In the genomic region with DNA sequence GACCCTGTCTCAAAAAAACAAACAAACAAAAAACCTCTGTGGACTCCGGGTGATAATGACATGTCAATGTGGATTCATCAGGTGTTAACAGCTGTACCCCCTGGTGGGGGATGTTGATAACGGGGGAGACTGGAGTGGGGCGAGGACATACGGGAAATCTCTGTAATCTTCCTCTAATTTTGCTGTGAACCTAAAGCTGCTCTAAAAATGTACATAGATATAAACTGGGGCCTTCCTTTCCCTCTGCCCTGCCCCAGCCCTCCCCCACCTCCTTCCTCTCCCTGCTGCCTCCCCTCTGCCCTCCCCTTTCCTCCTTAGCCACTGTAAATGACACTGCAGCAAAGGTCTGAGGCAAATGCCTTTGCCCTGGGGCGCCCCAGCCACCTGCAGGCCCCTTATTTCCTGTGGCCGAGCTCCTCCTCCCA, we compare ENCODE assay signal across 10 cellular contexts. TPM values are rescaled to one million over a fixed set of nuclear protein-coding genes. Genes with fewer than 3 reads are reported as not detected.
DNase-seq lines count a peak whose midpoint lies in the region; FAIRE-seq and TF ChIP-seq lines count a peak whose summit lies in the region.
"Had no signal": no experiment of that assay in that cellular context is flagged by ENCODE, and none has a peak within 500 bp of the region (broad histone marks: within the 10 kb centered on the region; RNA-seq: fewer than 3 reads in every experiment).

No MANE protein-coding gene starts in this region.

- no peak for TF ChIP-seq RAD21 in H1 (IDR thresholded peaks at IDR 0.05 in 1 of 2, conservative IDR thresholded peaks at IDR 0.05 in 1 of 2; ENCODE audit: low read depth in 2 of 2, low read length in 2 of 2)

- no peak overlapping the region for H3K23ac ChIP-seq in H1 (ENCODE audit: insufficient read length)
- H3K23ac ChIP-seq in mesenchymal stem cell (ENCODE audit: low read length in 2 of 2), result no peak overlapping the region

- H3K4me1 Mint-ChIP-seq in activated CD4-positive, alpha-beta memory T cell treated with anti-CD3 and anti-CD28 coated beads, Interleukin-2, amount 10 ng/mL, durations not matched to agents 7 days and 5 days, result peaks cover 50% of the 10 kb centered on the region
- H3K4me1 Mint-ChIP-seq in activated CD4-positive, alpha-beta memory T cell treated with anti-CD3 and anti-CD28 coated beads for 36 hours (ENCODE audit: low read depth), result peaks cover 30% of the 10 kb centered on the region

- peaks cover 26% of the 10 kb centered on the region for H3K36me3 Mint-ChIP-seq in activated CD4-positive, alpha-beta memory T cell treated with anti-CD3 and anti-CD28 coated beads, Interleukin-2, amount 10 ng/mL, durations not matched to agents 7 days and 5 days (ENCODE audit: low read depth)
- peaks cover 17% of the 10 kb centered on the region for H3K36me3 Mint-ChIP-seq in activated CD4-positive, alpha-beta memory T cell treated with anti-CD3 and anti-CD28 coated beads for 36 hours

- FAIRE-seq in H1 (lab: Jason Lieb, UNC) (no peak), small intestine (lab: Jason Lieb, UNC) (no peak)

- H3K4me3 ChIP-seq in NB4 (ENCODE audit: low read depth, low read length) (no peak overlapping the region), H1 (ENCODE audit: extremely low read depth in 1 of 4, insufficient read depth in 2 of 4, low read depth in 3 of 4, low read length in 4 of 4) (no peak overlapping the region), small intestine (ENCODE audit: low read depth in 1 of 2, low read length in 2 of 2) (no peak overlapping the region), mesenchymal stem cell (ENCODE audit: insufficient read depth in 1 of 2, low read depth in 1 of 2, low read length in 2 of 2) (no peak overlapping the region)
- H3K4me3 ChIP-seq: gastroesophageal sphincter had no signal

- CTCF ChIA-PET in activated CD4-positive, alpha-beta memory T cell treated with anti-CD3 and anti-CD28 coated beads, Interleukin-2, amount 10 ng/mL, durations not matched to agents 7 days and 5 days (lab: Charles Lee), result interaction anchor here (0.9 to 2.6 kb wide), 4 partner anchors 12 to 73 kb away, joined by 3 to 12 read pairs (median 4); no protein-coding TSS in a partner anchor
- CTCF ChIA-PET in activated CD4-positive, alpha-beta memory T cell treated with anti-CD3 and anti-CD28 coated beads for 36 hours (lab: Charles Lee), result interaction anchor here (1.0 to 1.3 kb wide), 2 partner anchors 20 to 84 kb away, joined by 3 to 4 read pairs; no protein-coding TSS in a partner anchor
- CTCF ChIA-PET in H1 (lab: Charles Lee; ENCODE audit: partially characterized antibody), result interaction anchor here (0.7 to 1.5 kb wide), 7 partner anchors 19 to 87 kb away, joined by 3 to 10 read pairs (median 4); no protein-coding TSS in a partner anchor

- H3K4me1 ChIP-seq in H1 (replicated peaks in 1 of 4; ENCODE audit: control insufficient read depth in 3 of 4, insufficient read depth in 4 of 4, low read length in 3 of 4) (peaks cover 6 to 23% (median 13%) of the 10 kb centered on the region in 4 experiments), small intestine (ENCODE audit: control insufficient read depth in 2 of 2, insufficient read depth in 1 of 2, low read depth in 1 of 2, low read length in 1 of 2) (peaks cover 2% of the 10 kb centered on the region in 2 donors), mesenchymal stem cell (ENCODE audit: control insufficient read depth, insufficient read depth, low read depth, low read length) (peaks cover 27% of the 10 kb centered on the region)
- H3K4me1 ChIP-seq: gastroesophageal sphincter had no signal

- TF ChIP-seq POLR2A in NB4 (IDR thresholded peaks at IDR 0.05; ENCODE audit: extremely low read depth, insufficient read length) (no peak), H1 (IDR thresholded peaks at IDR 0.05; ENCODE audit: control extremely low read depth in 1 of 2, low read depth in 2 of 2, low read length in 2 of 2) (no peak)

- H4K8ac ChIP-seq in H1 (ENCODE audit: extremely low read depth, insufficient read depth, low read length), result no peak overlapping the region
- H4K8ac ChIP-seq in mesenchymal stem cell (ENCODE audit: low read length), result no peak overlapping the region

- H4K5ac ChIP-seq in H1 (ENCODE audit: insufficient read length, low read depth, low read length), result no peak overlapping the region

- peak overlapping the region; percentile 40 for H4K91ac ChIP-seq in H1 (replicated peaks; ENCODE audit: insufficient read length, low read length)
- H4K91ac ChIP-seq in mesenchymal stem cell (ENCODE audit: low read length), result no peak overlapping the region

- H3K27ac Mint-ChIP-seq in activated CD4-positive, alpha-beta memory T cell treated with anti-CD3 and anti-CD28 coated beads, Interleukin-2, amount 10 ng/mL, durations not matched to agents 7 days and 5 days, result peak overlapping the region; percentile 81
- H3K27ac Mint-ChIP-seq in activated CD4-positive, alpha-beta memory T cell treated with anti-CD3 and anti-CD28 coated beads for 36 hours, result no peak overlapping the region

- H3K4me2 ChIP-seq in H1 (ENCODE audit: insufficient read depth in 1 of 2, low read depth in 2 of 2, low read length in 2 of 2) (0 out of 4 replicates have a peak overlapping the region, but pooled peaks have one; percentile 6 to 21), mesenchymal stem cell (ENCODE audit: low read length, poor library complexity, severe bottlenecking) (no peak overlapping the region)

- no peaks in the 10 kb centered on the region for H3K27me3 Mint-ChIP-seq in activated CD4-positive, alpha-beta memory T cell treated with anti-CD3 and anti-CD28 coated beads, Interleukin-2, amount 10 ng/mL, durations not matched to agents 7 days and 5 days
- no peaks in the 10 kb centered on the region for H3K27me3 Mint-ChIP-seq in activated CD4-positive, alpha-beta memory T cell treated with anti-CD3 and anti-CD28 coated beads for 36 hours

- H2AFZ ChIP-seq in H1 (ENCODE audit: low read length) (no peak overlapping the region), mesenchymal stem cell (ENCODE audit: low read depth, low read length) (no peak overlapping the region)

- intact Hi-C loops in activated CD4-positive, alpha-beta memory T cell treated with anti-CD3 and anti-CD28 coated beads for 36 hours (cut with micrococcal nuclease), result no loop called here

- H3K79me1 ChIP-seq in H1 (ENCODE audit: low read depth, low read length) (0 out of 2 replicates have a peak, but pooled peaks cover 2% of the 10 kb centered on the region), mesenchymal stem cell (replicated peaks; ENCODE audit: low read length, poor library complexity, severe bottlenecking) (no peaks in the 10 kb centered on the region)

- no peaks in the 10 kb centered on the region for H3K23me2 ChIP-seq in H1 (ENCODE audit: low read depth, low read length)

- H3K4ac ChIP-seq in H1 (replicated peaks; ENCODE audit: insufficient read length, low read depth, low read length) (no peak overlapping the region), mesenchymal stem cell (ENCODE audit: low read depth in 1 of 2, low read length in 2 of 2) (no peak overlapping the region)

- H3K36me3 ChIP-seq in H1 (ENCODE audit: control insufficient read depth in 2 of 4, insufficient read depth in 4 of 4, low read length in 3 of 4), result peaks cover 2 to 22% (median 8%) of the 10 kb centered on the region in 4 experiments; a peak in 5 of 8 replicates
- H3K36me3 ChIP-seq in small intestine (ENCODE audit: control insufficient read depth in 2 of 2, insufficient read depth in 2 of 2, low read length in 2 of 2), result peaks cover 0 to 2% of the 10 kb centered on the region in 2 donors
- H3K36me3 ChIP-seq in mesenchymal stem cell (ENCODE audit: control insufficient read depth in 1 of 2, insufficient read depth in 2 of 2, low read depth in 1 of 2, low read length in 2 of 2), result peaks cover 32 to 49% of the 10 kb centered on the region in 2 experiments

- H2AK5ac ChIP-seq in H1 (ENCODE audit: low read depth, low read length) (no peak overlapping the region), mesenchymal stem cell (ENCODE audit: low read length, severe bottlenecking) (no peak overlapping the region)

- no peak overlapping the region for H2BK20ac ChIP-seq in H1 (ENCODE audit: low read length)

- H3K9me3 ChIP-seq in H1 (ENCODE audit: insufficient read depth in 2 of 2, low read depth in 1 of 2, low read length in 1 of 2) (no peaks in the 10 kb centered on the region), small intestine (ENCODE audit: control insufficient read depth, low read depth) (no peaks in the 10 kb centered on the region), mesenchymal stem cell (ENCODE audit: control insufficient read depth, low read length) (no peaks in the 10 kb centered on the region)
- H3K9me3 ChIP-seq: gastroesophageal sphincter had no signal

- H3K14ac ChIP-seq in H1 (ENCODE audit: insufficient read length), result no peak overlapping the region
- no peak overlapping the region for H3K14ac ChIP-seq in mesenchymal stem cell (ENCODE audit: low read length in 2 of 2)

- no peak overlapping the region for H3K27ac ChIP-seq in H1 (ENCODE audit: low read depth, low read length)
- no peak overlapping the region for H3K27ac ChIP-seq in small intestine (ENCODE audit: low read depth in 1 of 2, low read length in 1 of 2)
- H3K27ac ChIP-seq in mesenchymal stem cell (ENCODE audit: low read length, poor library complexity, severe bottlenecking), result no peak overlapping the region
- H3K27ac ChIP-seq: gastroesophageal sphincter had no signal

- no peak overlapping the region for H2BK12ac ChIP-seq in H1 (ENCODE audit: low read depth, low read length)
- no peak overlapping the region for H2BK12ac ChIP-seq in mesenchymal stem cell (ENCODE audit: low read length in 2 of 2)

- H2BK120ac ChIP-seq in H1 (replicated peaks; ENCODE audit: low read depth, low read length) (no peak overlapping the region), mesenchymal stem cell (ENCODE audit: low read depth, low read length) (no peak overlapping the region)

- H2BK15ac ChIP-seq in H1 (ENCODE audit: low read length) (no peak overlapping the region), mesenchymal stem cell (ENCODE audit: low read depth, poor library complexity, severe bottlenecking) (no peak overlapping the region)

- H3K9ac ChIP-seq in H1 (replicated peaks in 1 of 4; ENCODE audit: extremely low read depth in 1 of 4, low read depth in 3 of 4, low read length in 3 of 4) (no peak overlapping the region), mesenchymal stem cell (ENCODE audit: low read length) (no peak overlapping the region)

- POLR2A ChIA-PET in activated CD4-positive, alpha-beta memory T cell treated with anti-CD3 and anti-CD28 coated beads, Interleukin-2, amount 10 ng/mL, durations not matched to agents 7 days and 5 days (lab: Charles Lee), result interaction anchor here (0.9 to 1.8 kb wide), 4 partner anchors 24 to 55 kb away, joined by 3 to 9 read pairs (median 4); partner anchors contain the start of gene GTF3C5
- POLR2A ChIA-PET in activated CD4-positive, alpha-beta memory T cell treated with anti-CD3 and anti-CD28 coated beads for 36 hours (lab: Charles Lee), result no interaction called here
- POLR2A ChIA-PET in H1 (lab: Charles Lee; ENCODE audit: partially characterized antibody), result interaction anchor here (1.9 kb wide), 3 partner anchors 11 to 30 kb away, joined by 4 to 7 read pairs (median 4); no protein-coding TSS in a partner anchor

- no peak overlapping the region for H3K4me3 Mint-ChIP-seq in activated CD4-positive, alpha-beta memory T cell treated with anti-CD3 and anti-CD28 coated beads, Interleukin-2, amount 10 ng/mL, durations not matched to agents 7 days and 5 days
- H3K4me3 Mint-ChIP-seq in activated CD4-positive, alpha-beta memory T cell treated with anti-CD3 and anti-CD28 coated beads for 36 hours, result no peak overlapping the region

- H3K18ac ChIP-seq in H1 (ENCODE audit: extremely low read depth, low read length) (no peak overlapping the region), mesenchymal stem cell (ENCODE audit: low read depth in 1 of 2, low read length in 2 of 2) (no peak overlapping the region)

- H4K20me1 ChIP-seq in H1 (replicated peaks in 1 of 2; ENCODE audit: control insufficient read depth in 1 of 2, insufficient read depth in 2 of 2, low read length in 2 of 2), result peaks cover 0 to 7% of the 10 kb centered on the region in 2 experiments

- TF ChIP-seq CTCF in NB4 (IDR thresholded peaks at IDR 0.05; ENCODE audit: low read depth, low read length), result no peak
- TF ChIP-seq CTCF in H1 (IDR thresholded peaks at IDR 0.05; ENCODE audit: control extremely low read depth in 1 of 3, insufficient read depth in 1 of 3, low read depth in 1 of 3, low read length in 3 of 3), result no peak

- no peak overlapping the region for H2BK5ac ChIP-seq in H1 (ENCODE audit: low read depth, low read length)
- H2BK5ac ChIP-seq in mesenchymal stem cell (ENCODE audit: low read depth, low read length, poor library complexity, severe bottlenecking), result no peak overlapping the region

- no peaks in the 10 kb centered on the region for H3K9me3 Mint-ChIP-seq in activated CD4-positive, alpha-beta memory T cell treated with anti-CD3 and anti-CD28 coated beads, Interleukin-2, amount 10 ng/mL, durations not matched to agents 7 days and 5 days
- no peaks in the 10 kb centered on the region for H3K9me3 Mint-ChIP-seq in activated CD4-positive, alpha-beta memory T cell treated with anti-CD3 and anti-CD28 coated beads for 36 hours

- WGBS in H1 (ENCODE audit: extremely low coverage in 1 of 2, insufficient coverage in 1 of 2, insufficient read length in 1 of 2, insufficient replicate concordance in 2 of 2, low coverage in 1 of 2, low lambda C conversion rate in 2 of 2, missing lambda C conversion rate in 1 of 2), 2 experiments, result 83% methylated on average over 4 of the region's 6 CpGs; no CpG with 5 or more reads in 1 of the 2 experiments
- WGBS in small intestine, 3 donors, result 17 to 37% (median 33%) methylated on average over 5 to 6 of the region's 6 CpGs
- 0% methylated on average over 1 of the region's 6 CpGs for WGBS in mesenchymal stem cell

- no peak overlapping the region for H3K56ac ChIP-seq in H1 (replicated peaks; ENCODE audit: insufficient read length, low read depth, low read length)

- H3K79me2 ChIP-seq in H1 (ENCODE audit: control insufficient read depth in 1 of 2, insufficient read depth in 2 of 2, low read length in 2 of 2), result no peaks in the 10 kb centered on the region

- DNase-seq in activated CD4-positive, alpha-beta memory T cell treated with anti-CD3 and anti-CD28 coated beads, Interleukin-2, amount 10 ng/mL, durations not matched to agents 7 days and 5 days, result no peak
- no peak for DNase-seq in activated CD4-positive, alpha-beta memory T cell treated with anti-CD3 and anti-CD28 coated beads for 36 hours
- DNase-seq in NB4 (ENCODE audit: low read depth) (peak; percentile 80), H1 (ENCODE audit: low read depth in 1 of 2, low spot score in 2 of 2) (no peak), small intestine (peak; percentile 17), mesenchymal stem cell (no peak), cerebellum (ENCODE audit: low spot score) (no peak), DMS153 (lab: John Stamatoyannopoulos, UW) (no peak)
- DNase-seq: NCI-H1092 treated with DMSO at 0.1 percent for 48 hours had no signal

- no peak for TF ChIP-seq EP300 in H1 (IDR thresholded peaks at IDR 0.05; ENCODE audit: borderline replicate concordance in 1 of 2, low read depth in 2 of 2, low read length in 2 of 2)

- H3K27me3 ChIP-seq in H1 (replicated peaks in 1 of 4; ENCODE audit: control insufficient read depth in 3 of 4, extremely low read depth in 1 of 4, insufficient read depth in 3 of 4, low read length in 3 of 4), result no peaks in the 10 kb centered on the region
- H3K27me3 ChIP-seq in small intestine (ENCODE audit: control insufficient read depth in 2 of 2, insufficient read depth in 2 of 2, low read length in 2 of 2), result no peaks in the 10 kb centered on the region
- H3K27me3 ChIP-seq in mesenchymal stem cell (ENCODE audit: control insufficient read depth in 1 of 2, insufficient read depth in 1 of 2, low read length in 2 of 2), result no peaks in the 10 kb centered on the region
- H3K27me3 ChIP-seq: gastroesophageal sphincter had no signal

RNA-seq across cellular contexts. Expression of gene CEL, which starts 1.4 kb away (rescaled TPM):
- 1 to 10 TPM; 1.1 to 1.4 TPM for total RNA-seq in activated CD4-positive, alpha-beta memory T cell treated with anti-CD3 and anti-CD28 coated beads, Interleukin-2, amount 10 ng/mL, durations not matched to agents 7 days and 5 days
- 1 to 10 TPM in 1 of 2 experiments, under 1 TPM in 1; 0.88 to 1.0 TPM for total RNA-seq in activated CD4-positive, alpha-beta memory T cell treated with anti-CD3 and anti-CD28 coated beads for 36 hours
- total RNA-seq in H1 (2021; fragmentation: NEBNext Ultra II Directional; extraction: Animal tissue kit (Norgen Biotek cat#: 25700)), result 2.5 and 3.4 TPM in 2 replicates
- polyA plus RNA-seq in H1 (2011; rRNA removed) (1.8 and 2.7 TPM in 2 replicates), small intestine (1 to 10 TPM; 2.8 to 7.4 (median 3.2) TPM)
- 1.9 TPM for polyA plus RNA-seq in H1 (2011; cell fraction: cytosol; rRNA removed)
- polyA plus RNA-seq in H1 (2011; cell fraction: nucleus; rRNA removed), result 11.8 TPM
- 3.1 to 4.5 TPM (median 3.7 TPM) in 4 replicates for polyA plus RNA-seq in H1 (2012, experiment 1 of 2)
- polyA plus RNA-seq in H1 (2012, experiment 2 of 2), result 1.9 TPM
- polyA plus RNA-seq in H1 (2013, experiment 1 of 2), result 2.2 TPM
- polyA plus RNA-seq in H1 (2013, experiment 2 of 2), result 2.1 TPM
- polyA minus RNA-seq in H1 (2011; rRNA and poly(A)+ RNA removed), result 1.0 and 1.2 TPM in 2 replicates
- polyA minus RNA-seq in H1 (2011; cell fraction: cytosol; rRNA and poly(A)+ RNA removed), result not detected
- 1.3 TPM for polyA minus RNA-seq in H1 (2011; cell fraction: nucleus; rRNA and poly(A)+ RNA removed)
- 0.57 TPM for polyA plus RNA-seq in mesenchymal stem cell (2013, experiment 1 of 2)
- 0.55 TPM for polyA plus RNA-seq in mesenchymal stem cell (2013, experiment 2 of 2)
- total RNA-seq in cerebellum, result 0.73 TPM

RNA-seq across cellular contexts. Expression of gene GTF3C5, which starts 29.6 kb away (rescaled TPM):
- total RNA-seq in activated CD4-positive, alpha-beta memory T cell treated with anti-CD3 and anti-CD28 coated beads, Interleukin-2, amount 10 ng/mL, durations not matched to agents 7 days and 5 days, result 10 to 100 TPM; 66.8 to 67.3 TPM
- total RNA-seq in activated CD4-positive, alpha-beta memory T cell treated with anti-CD3 and anti-CD28 coated beads for 36 hours, result 10 to 100 TPM; 80.3 to 81.2 TPM
- 87.1 and 89.4 TPM in 2 replicates for total RNA-seq in H1 (2021; fragmentation: NEBNext Ultra II Directional; extraction: Animal tissue kit (Norgen Biotek cat#: 25700))
- polyA plus RNA-seq in H1 (2011; rRNA removed) (78.7 and 104 TPM in 2 replicates), small intestine (10 to 100 TPM; 37.3 to 54.6 (median 47.3) TPM)
- polyA plus RNA-seq in H1 (2011; cell fraction: cytosol; rRNA removed), result 96.0 TPM
- 171 TPM for polyA plus RNA-seq in H1 (2011; cell fraction: nucleus; rRNA removed)
- 72.1 to 92.5 TPM (median 89.8 TPM) in 4 replicates for polyA plus RNA-seq in H1 (2012, experiment 1 of 2)
- 73.5 TPM for polyA plus RNA-seq in H1 (2012, experiment 2 of 2)
- 50.2 TPM for polyA plus RNA-seq in H1 (2013, experiment 1 of 2)
- polyA plus RNA-seq in H1 (2013, experiment 2 of 2), result 50.0 TPM
- polyA minus RNA-seq in H1 (2011; rRNA and poly(A)+ RNA removed), result 70.6 and 79.9 TPM in 2 replicates
- 53.6 TPM for polyA minus RNA-seq in H1 (2011; cell fraction: cytosol; rRNA and poly(A)+ RNA removed)
- polyA minus RNA-seq in H1 (2011; cell fraction: nucleus; rRNA and poly(A)+ RNA removed), result 61.2 TPM
- polyA plus RNA-seq in mesenchymal stem cell (2013, experiment 1 of 2), result 31.5 TPM
- polyA plus RNA-seq in mesenchymal stem cell (2013, experiment 2 of 2), result 30.0 TPM
- total RNA-seq in cerebellum, result 26.5 TPM

Comparison
In these comparisons a context has a peak if more than half of its experiments do, and no peak if none do; other contexts are left out.
1. DNase-seq: peak in NB4 (single experiment) and small intestine (single experiment); none in activated CD4-positive, alpha-beta memory T cell treated with anti-CD3 and anti-CD28 coated beads, Interleukin-2, amount 10 ng/mL, durations not matched to agents 7 days and 5 days (single experiment), activated CD4-positive, alpha-beta memory T cell treated with anti-CD3 and anti-CD28 coated beads for 36 hours (single experiment), H1 (0 of 2), mesenchymal stem cell (single experiment), cerebellum (single experiment) and DMS153 (single experiment).